In the genomic region with DNA sequence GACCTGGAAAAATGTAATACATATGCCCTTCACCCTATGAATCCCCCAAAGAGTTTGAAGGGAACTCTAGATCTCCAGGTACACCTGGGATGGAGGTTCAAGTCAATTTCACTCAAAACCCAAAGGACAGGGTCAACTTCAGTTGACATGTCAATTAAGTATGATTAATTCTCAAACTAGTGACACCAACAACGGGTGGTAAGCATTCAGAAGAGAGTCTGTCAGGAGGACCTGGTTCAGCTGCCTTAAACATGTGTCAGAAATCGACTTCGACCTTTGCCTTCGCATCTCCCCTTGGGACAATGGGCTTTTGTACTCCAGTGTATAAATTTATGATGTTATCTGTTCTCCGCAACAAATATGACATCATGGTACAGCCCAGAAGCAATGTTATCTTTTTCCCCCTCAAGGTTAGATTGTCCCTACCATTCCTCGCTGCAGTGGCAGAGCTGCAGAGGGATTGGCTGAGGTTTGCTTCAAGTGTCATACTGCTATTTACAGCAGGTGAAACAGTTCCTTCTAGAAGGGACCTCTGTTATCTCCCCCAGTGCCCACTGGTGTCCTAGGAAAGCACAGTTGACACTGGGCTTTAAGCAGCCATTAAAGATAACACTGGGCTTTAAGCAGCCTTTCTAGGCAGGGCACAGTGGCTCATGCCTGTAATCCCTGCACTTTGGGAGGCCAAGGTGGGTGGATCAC, we compare ENCODE assay signal across 10 cellular contexts.
"Had no signal": no experiment of that assay in that cellular context is flagged by ENCODE, and none has a peak within 500 bp of the region (broad histone marks: within the 10 kb centered on the region; RNA-seq: fewer than 3 reads in every experiment).

No MANE protein-coding gene starts in this region.

- ATAC-seq: activated CD4-positive, CD25-positive, alpha-beta regulatory T cell treated with anti-CD3 and anti-CD28 coated beads, Interleukin-2, amount 50 U/mL, for 24 hours; naive thymus-derived CD4-positive, alpha-beta T cell had no signal

- H3K36me3 ChIP-seq: heart right ventricle, ovary, sigmoid colon, stomach had no signal

- H3K9me3 ChIP-seq: ovary, sigmoid colon had no signal

- H3K4me3 ChIP-seq: heart right ventricle, ovary, sigmoid colon, stomach had no signal

- H3K27ac ChIP-seq: ovary had no signal

- H3K4me1 ChIP-seq: sigmoid colon had no signal

- H3K27me3 ChIP-seq: heart right ventricle, ovary, sigmoid colon, stomach had no signal

- DNase-seq: activated naive CD4-positive, alpha-beta T cell treated with anti-CD3 and anti-CD28 coated beads, Interleukin-2, amount 10 ng/mL, durations not matched to agents 7 days and 5 days; heart right ventricle; mammary epithelial cell; naive thymus-derived CD4-positive, alpha-beta T cell; ovary; sigmoid colon; stimulated activated CD4-positive, alpha-beta T cell treated with anti-CD3 and anti-CD28 coated beads, Interleukin-1b, Interleukin-23, amount 100 ng/mL, for 48 hours; stomach; T-helper 9 cell had no signal
